Comparison of ENCODE assay signal across 8 cellular contexts in genomic region chr10:27745719-27746363, GRCh38. TPM values are rescaled to one million over a fixed set of nuclear protein-coding genes. Genes with fewer than 3 reads are reported as not detected.
DNase-seq lines count a peak whose midpoint lies in the region; ATAC-seq and TF ChIP-seq lines count a peak whose summit lies in the region.

TSS of gene MKX (minus strand) at chr10:27745819. CDS start at chr10:27743415, 2,404 bp downstream.

- no peaks in the 10 kb centered on the region for H3K36me3 ChIP-seq in osteoblast (ENCODE audit: insufficient read depth, low read length)

- H3K27me3 Mint-ChIP-seq in activated CD4-positive, alpha-beta T cell treated with anti-CD3 and anti-CD28 coated beads for 36 hours = peaks cover 56% of the 10 kb centered on the region
- H3K27me3 Mint-ChIP-seq in activated CD8-positive, alpha-beta memory T cell treated with anti-CD3 and anti-CD28 coated beads, Interleukin-2, amount 10 ng/mL, durations not matched to agents 7 days and 5 days = peaks cover 75% of the 10 kb centered on the region

- no peaks in the 10 kb centered on the region for H4K20me1 ChIP-seq in osteoblast (ENCODE audit: insufficient read depth, low read length)

- H3K4me3 ChIP-seq in foreskin fibroblast (ENCODE audit: low read depth in 1 of 2, low read length in 2 of 2) (peak within 1 kb of the TSS; percentile 83 to 84), osteoblast (ENCODE audit: insufficient read depth, low read length) (peak within 1 kb of the TSS; percentile 77)

- TF ChIP-seq CTCF in foreskin fibroblast (IDR thresholded peaks at IDR 0.05; ENCODE audit: low read depth, low read length) (no peak), osteoblast (IDR thresholded peaks at IDR 0.05; ENCODE audit: extremely low read depth, low read depth, low read length) (no peak)

- no peaks in the 10 kb centered on the region for H3K9me3 Mint-ChIP-seq in activated CD4-positive, alpha-beta T cell treated with anti-CD3 and anti-CD28 coated beads for 36 hours (ENCODE audit: low read depth)
- no peaks in the 10 kb centered on the region for H3K9me3 Mint-ChIP-seq in activated CD8-positive, alpha-beta memory T cell treated with anti-CD3 and anti-CD28 coated beads, Interleukin-2, amount 10 ng/mL, durations not matched to agents 7 days and 5 days (ENCODE audit: low read depth)

- peaks cover 33% of the 10 kb centered on the region for H3K4me1 Mint-ChIP-seq in activated CD4-positive, alpha-beta T cell treated with anti-CD3 and anti-CD28 coated beads for 36 hours
- H3K4me1 Mint-ChIP-seq in activated CD8-positive, alpha-beta memory T cell treated with anti-CD3 and anti-CD28 coated beads, Interleukin-2, amount 10 ng/mL, durations not matched to agents 7 days and 5 days = peaks cover 32% of the 10 kb centered on the region

- H3K27ac ChIP-seq in osteoblast (ENCODE audit: low read depth, low read length) = no peak within 1 kb of the TSS

- H2AFZ ChIP-seq in osteoblast (ENCODE audit: low read length) = peak within 1 kb of the TSS; percentile 71

- peak within 1 kb of the TSS; percentile 87 for H3K4me2 ChIP-seq in osteoblast (ENCODE audit: insufficient read depth, low read length)

- intact Hi-C loops in activated CD4-positive, alpha-beta T cell treated with anti-CD3 and anti-CD28 coated beads for 36 hours (cut with DNase I, micrococcal nuclease) = no loop called here

- DNase-seq in activated CD4-positive, alpha-beta T cell treated with anti-CD3 and anti-CD28 coated beads for 36 hours = peak; percentile 63
- DNase-seq in activated CD4-positive, alpha-beta T cell treated with anti-CD3 and anti-CD28 coated beads for 1 hour = no peak
- DNase-seq in activated CD8-positive, alpha-beta memory T cell treated with anti-CD3 and anti-CD28 coated beads, Interleukin-2, amount 10 ng/mL, durations not matched to agents 7 days and 5 days = no peak
- DNase-seq in foreskin fibroblast (peak in 1 of 2 donors; percentile 82), osteoblast (ENCODE audit: insufficient read length, low spot score, missing footprints) (peak; percentile 77), NOMO-1 treated with DMSO at 0.1 percent for 48 hours (lab: John Stamatoyannopoulos, UW; ENCODE audit: unreplicated experiment) (no peak)

- no peak for ATAC-seq in activated CD4-positive, alpha-beta T cell treated with anti-CD3 and anti-CD28 coated beads for 36 hours
- no peak for ATAC-seq in activated CD8-positive, alpha-beta memory T cell treated with anti-CD3 and anti-CD28 coated beads, Interleukin-2, amount 10 ng/mL, durations not matched to agents 7 days and 5 days
- ATAC-seq in HG02981 (IDR thresholded peaks at IDR 0.05; ENCODE audit: unreplicated experiment) = no peak
- ATAC-seq in HG03039 (IDR thresholded peaks at IDR 0.05; ENCODE audit: unreplicated experiment) = no peak

- no peaks in the 10 kb centered on the region for H3K79me2 ChIP-seq in osteoblast (ENCODE audit: insufficient read depth, low read length)

- peaks cover 1% of the 10 kb centered on the region for H3K36me3 Mint-ChIP-seq in activated CD4-positive, alpha-beta T cell treated with anti-CD3 and anti-CD28 coated beads for 36 hours (ENCODE audit: low read depth)
- peaks cover 4% of the 10 kb centered on the region for H3K36me3 Mint-ChIP-seq in activated CD8-positive, alpha-beta memory T cell treated with anti-CD3 and anti-CD28 coated beads, Interleukin-2, amount 10 ng/mL, durations not matched to agents 7 days and 5 days

- CTCF ChIA-PET in activated CD4-positive, alpha-beta T cell treated with anti-CD3 and anti-CD28 coated beads for 36 hours (lab: Charles Lee) = interaction anchor here (0.7 to 1.3 kb wide), 6 partner anchors 14 to 667 kb away, joined by 3 to 6 read pairs (median 4); no protein-coding TSS in a partner anchor
- CTCF ChIA-PET in activated CD8-positive, alpha-beta memory T cell treated with anti-CD3 and anti-CD28 coated beads, Interleukin-2, amount 10 ng/mL, durations not matched to agents 7 days and 5 days (lab: Charles Lee) = interaction anchor here (0.8 kb wide), 1 partner anchor 15 kb away, joined by 3 read pairs; no protein-coding TSS in a partner anchor

- H3K9me3 ChIP-seq in osteoblast (ENCODE audit: low read depth, low read length) = no peaks in the 10 kb centered on the region

- H3K4me1 ChIP-seq in osteoblast (ENCODE audit: insufficient read depth, low read length) = peaks cover 21% of the 10 kb centered on the region

- peak within 1 kb of the TSS; percentile 65 for H3K4me3 Mint-ChIP-seq in activated CD4-positive, alpha-beta T cell treated with anti-CD3 and anti-CD28 coated beads for 36 hours
- peak within 1 kb of the TSS; percentile 30 for H3K4me3 Mint-ChIP-seq in activated CD8-positive, alpha-beta memory T cell treated with anti-CD3 and anti-CD28 coated beads, Interleukin-2, amount 10 ng/mL, durations not matched to agents 7 days and 5 days

- no peak within 1 kb of the TSS for H3K27ac Mint-ChIP-seq in activated CD4-positive, alpha-beta T cell treated with anti-CD3 and anti-CD28 coated beads for 36 hours
- H3K27ac Mint-ChIP-seq in activated CD8-positive, alpha-beta memory T cell treated with anti-CD3 and anti-CD28 coated beads, Interleukin-2, amount 10 ng/mL, durations not matched to agents 7 days and 5 days = peak within 1 kb of the TSS; percentile 44

- H3K27me3 ChIP-seq in osteoblast (ENCODE audit: insufficient read depth, low read length) = peaks cover 69% of the 10 kb centered on the region

- POLR2A ChIA-PET in activated CD4-positive, alpha-beta T cell treated with anti-CD3 and anti-CD28 coated beads for 36 hours (lab: Charles Lee) = no interaction called here

RNA-seq across cellular contexts. Expression of gene MKX, which starts in this region (rescaled TPM):
- under 1 TPM; 0.49 to 0.53 TPM for total RNA-seq in activated CD4-positive, alpha-beta T cell treated with anti-CD3 and anti-CD28 coated beads for 36 hours
- total RNA-seq in activated CD8-positive, alpha-beta memory T cell treated with anti-CD3 and anti-CD28 coated beads, Interleukin-2, amount 10 ng/mL, durations not matched to agents 7 days and 5 days = not detected
- total RNA-seq in osteoblast = 6.5 and 15.3 TPM in 2 replicates

Comparison
In these comparisons a context has a peak if more than half of its experiments do, and no peak if none do; other contexts are left out.
1. Peak in DNase-seq in activated CD4-positive, alpha-beta T cell treated with anti-CD3 and anti-CD28 coated beads for 36 hours; RNA of the gene not detected or under 1 TPM.